9 cellular contexts compared by ENCODE assay signal in the genomic region with DNA sequence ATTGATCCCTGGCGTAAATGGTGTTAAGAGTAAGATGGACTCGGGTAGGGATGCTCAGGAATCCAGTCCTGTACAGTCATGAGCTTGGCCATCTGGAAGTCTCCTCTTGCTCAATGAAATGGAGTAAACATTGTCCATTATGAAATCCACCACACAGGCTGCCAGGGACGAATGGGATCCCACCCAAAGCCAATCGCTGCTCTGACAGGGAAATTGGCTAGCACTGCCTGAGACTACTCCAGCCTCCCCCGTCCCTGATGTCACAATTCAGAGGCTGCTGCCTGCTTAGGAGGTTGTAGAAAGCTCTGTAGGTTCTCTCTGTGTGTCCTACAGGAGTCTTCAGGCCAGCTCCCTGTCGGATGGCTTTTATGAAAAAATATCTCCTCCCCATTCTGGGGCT. TPM values are rescaled to one million over a fixed set of nuclear protein-coding genes. Genes with fewer than 3 reads are reported as not detected.
DNase-seq lines count a peak whose midpoint lies in the region; ATAC-seq, FAIRE-seq and TF ChIP-seq lines count a peak whose summit lies in the region.
"Had no signal": no experiment of that assay in that cellular context is flagged by ENCODE, and none has a peak within 500 bp of the region (broad histone marks: within the 10 kb centered on the region; RNA-seq: fewer than 3 reads in every experiment).

A gene (plus strand): TSS at position 263 of the 400 bp plus-strand sequence. CDS start 97 bp downstream, at position 360.

- H3K4me3 ChIP-seq in epithelial cell of esophagus (ENCODE audit: low read length) (no peak within 1 kb of the TSS), muscle layer of duodenum (ENCODE audit: low read depth in 1 of 2, low read length in 2 of 2) (no peak within 1 kb of the TSS)

- no peaks in the 10 kb centered on the region for H3K9me3 Mint-ChIP-seq in osteocyte (ENCODE audit: unreplicated experiment)

- H3K4me3 Mint-ChIP-seq in osteocyte (ENCODE audit: unreplicated experiment) = no peak within 1 kb of the TSS

- H3K27ac Mint-ChIP-seq in osteocyte (ENCODE audit: unreplicated experiment) = no peak within 1 kb of the TSS

- no peaks in the 10 kb centered on the region for H3K4me1 Mint-ChIP-seq in osteocyte (ENCODE audit: unreplicated experiment)

- H3K27me3 ChIP-seq in muscle layer of duodenum (ENCODE audit: low read depth, low read length) = no peaks in the 10 kb centered on the region

- no peaks in the 10 kb centered on the region for H3K36me3 Mint-ChIP-seq in osteocyte (ENCODE audit: unreplicated experiment)

- ATAC-seq in GM21381 (IDR thresholded peaks at IDR 0.05; ENCODE audit: unreplicated experiment) = no peak

- TF ChIP-seq CTCF in epithelial cell of esophagus (IDR thresholded peaks at IDR 0.05; ENCODE audit: insufficient read depth, low read depth, low read length, missing control alignments) (no peak), osteocyte (IDR thresholded peaks at IDR 0.05) (no peak)

- peak; percentile 80 for DNase-seq in AG08395 (ENCODE audit: low spot score)
- DNase-seq in MV-4-11 (lab: John Stamatoyannopoulos, UW) = peak; percentile 86
- peak; percentile 21 for DNase-seq in epithelial cell of esophagus (ENCODE audit: low read depth)
- no peak for DNase-seq in urothelium cell line (ENCODE audit: low spot score)
- no peak for DNase-seq in NCI-H1436 treated with DMSO at 0.1 percent for 48 hours (lab: John Stamatoyannopoulos, UW)
- DNase-seq in osteocyte (ENCODE audit: extremely low spot score, unreplicated experiment) = no peak
- DNase-seq: COR-L47 had no signal

- no peaks in the 10 kb centered on the region for H3K9me3 ChIP-seq in muscle layer of duodenum (ENCODE audit: control insufficient read depth in 1 of 2, low read length in 2 of 2)

- H3K27me3 Mint-ChIP-seq in osteocyte (ENCODE audit: unreplicated experiment) = peaks cover 68% of the 10 kb centered on the region

- peak within 1 kb of the TSS; percentile 36 for H3K27ac ChIP-seq in muscle layer of duodenum (ENCODE audit: low read length)

- H3K4me1 ChIP-seq in muscle layer of duodenum (ENCODE audit: control insufficient read depth in 1 of 2, insufficient read depth in 2 of 2, low read length in 2 of 2) = no peaks in the 10 kb centered on the region

- no peak for FAIRE-seq in urothelium cell line (lab: Jason Lieb, UNC)

- H3K36me3 ChIP-seq in muscle layer of duodenum (ENCODE audit: control insufficient read depth in 1 of 2, insufficient read depth in 2 of 2, low read length in 2 of 2) = no peaks in the 10 kb centered on the region

RNA-seq across cellular contexts. Expression of the gene that starts here (rescaled TPM):
- not detected in 2 replicates for total RNA-seq in osteocyte

Comparison
In these comparisons a context has a peak if more than half of its experiments do, and no peak if none do; other contexts are left out.
1. DNase-seq: peak in AG08395 (single experiment), MV-4-11 (single experiment) and epithelial cell of esophagus (single experiment); none in urothelium cell line (single experiment), NCI-H1436 treated with DMSO at 0.1 percent for 48 hours (single experiment) and osteocyte (single experiment).